ENCODE assay signal across 19 cellular contexts in the genomic region with DNA sequence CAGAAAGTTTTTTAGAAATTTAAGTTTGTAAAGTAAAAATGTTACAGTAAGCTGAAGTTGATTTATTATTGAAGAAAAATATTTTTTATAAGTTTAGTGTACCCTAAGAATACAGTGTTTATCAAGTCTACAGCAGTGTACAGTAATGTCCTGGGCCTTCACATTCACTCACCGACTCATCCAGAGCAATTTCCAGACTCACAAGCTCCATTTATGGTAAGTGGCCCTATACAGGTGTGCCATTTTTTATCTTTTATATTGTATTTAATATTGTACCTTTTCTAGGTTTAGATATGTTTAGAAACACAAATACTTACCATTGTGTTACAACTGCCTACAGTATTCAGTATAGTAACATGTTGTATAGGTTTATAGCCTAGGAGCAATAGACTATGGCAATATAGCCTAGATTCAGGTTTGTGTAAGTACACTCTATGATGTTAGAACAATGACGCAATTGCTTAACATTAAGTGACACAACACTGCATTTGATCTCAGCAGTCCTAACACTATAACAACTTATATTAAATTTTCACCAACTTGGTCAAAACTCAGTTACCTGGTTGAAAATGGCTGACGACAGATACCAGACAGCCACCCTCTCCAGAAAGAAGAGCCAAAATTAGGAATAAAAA. TPM values are rescaled to one million over a fixed set of nuclear protein-coding genes. Genes with fewer than 3 reads are reported as not detected.
DNase-seq lines count a peak whose midpoint lies in the region; ATAC-seq and TF ChIP-seq lines count a peak whose summit lies in the region.
"Had no signal": no experiment of that assay in that cellular context is flagged by ENCODE, and none has a peak within 500 bp of the region (broad histone marks: within the 10 kb centered on the region; RNA-seq: fewer than 3 reads in every experiment).

No MANE protein-coding gene starts in this region.

- peaks cover 35% of the 10 kb centered on the region for H3K4me1 ChIP-seq in BLaER1
- no peaks in the 10 kb centered on the region for H3K4me1 ChIP-seq in suprapubic skin
- H3K4me1 ChIP-seq: BE2C had no signal

- H3K4me3 ChIP-seq in BLaER1: peak overlapping the region; percentile 30; the same call in 1 of the 2 replicates
- no peak overlapping the region for H3K4me3 ChIP-seq in suprapubic skin
- H3K4me3 ChIP-seq: PC-9 had no signal

- H3K9me3 ChIP-seq in BLaER1: peaks cover 64% of the 10 kb centered on the region
- peaks cover 20% of the 10 kb centered on the region for H3K9me3 ChIP-seq in suprapubic skin
- H3K9me3 ChIP-seq: BE2C had no signal

- H3K27me3 ChIP-seq in BLaER1 (no peaks in the 10 kb centered on the region), suprapubic skin (no peaks in the 10 kb centered on the region)
- H3K27me3 ChIP-seq: BE2C had no signal

- TF ChIP-seq EP300 in suprapubic skin (IDR thresholded peaks at IDR 0.05): no peak

- ATAC-seq in left colon: peak; percentile 79
- no peak for ATAC-seq in HG03469 (IDR thresholded peaks at IDR 0.05; ENCODE audit: unreplicated experiment)
- ATAC-seq: CD8-positive, alpha-beta T cell had no signal

- no peaks in the 10 kb centered on the region for H3K4me1 Mint-ChIP-seq in endothelial cell (ENCODE audit: unreplicated experiment)

- H3K9ac ChIP-seq in BLaER1: no peak overlapping the region

- no peak overlapping the region for H3K27ac Mint-ChIP-seq in endothelial cell (ENCODE audit: unreplicated experiment)
- H3K27ac Mint-ChIP-seq: CD8-positive, alpha-beta T cell had no signal

- TF ChIP-seq CTCF in endothelial cell (IDR thresholded peaks at IDR 0.05; ENCODE audit: unreplicated experiment): no peak
- no peak for TF ChIP-seq CTCF in GM13977 (IDR thresholded peaks at IDR 0.05; ENCODE audit: extremely low read depth, insufficient read depth, missing control alignments)
- TF ChIP-seq CTCF in suprapubic skin (IDR thresholded peaks at IDR 0.05): no peak

- no peaks in the 10 kb centered on the region for H4K20me1 ChIP-seq in BLaER1

- H3K27ac ChIP-seq in BLaER1 (peak overlapping the region; percentile 44; the same call in 1 of the 2 replicates), suprapubic skin (no peak overlapping the region)
- H3K27ac ChIP-seq: PC-9, RWPE1 had no signal

- WGBS in suprapubic skin: 87% methylated on average over 3 of the region's 3 CpGs

- H3K36me3 Mint-ChIP-seq in endothelial cell (ENCODE audit: low read depth, unreplicated experiment): peaks cover 27% of the 10 kb centered on the region

- H3K4me2 ChIP-seq in BLaER1: peak overlapping the region; percentile 72
- H3K4me2 ChIP-seq: PC-9 had no signal

- in situ Hi-C loops in GM13977 (cut with MboI; ENCODE audit: low pct_unique_long_range_greater_than_20kb, low sequenced_read_pairs, unreplicated experiment): no loop called here

- H3K27me3 Mint-ChIP-seq in endothelial cell (ENCODE audit: unreplicated experiment): no peaks in the 10 kb centered on the region
- H3K27me3 Mint-ChIP-seq: IgD-negative memory B cell had no signal

- peak; percentile 47 for DNase-seq in HT1080 (ENCODE audit: low read depth)
- DNase-seq in endothelial cell (ENCODE audit: low spot score): no peak
- DNase-seq in left colon: no peak
- no peak for DNase-seq in GM13977 (ENCODE audit: low spot score)
- no peak for DNase-seq in suprapubic skin (ENCODE audit: low spot score in 2 of 2)
- no peak for DNase-seq in SW480 (ENCODE audit: low spot score)
- DNase-seq: BE2C; Calu3; CD8-positive, alpha-beta T cell; EL; NCI-H1436 treated with DMSO at 0.1 percent for 48 hours; NCI-H2029; NCI-H345; NCI-H526; PC-9 had no signal

- H3K36me3 ChIP-seq in BLaER1 (peaks cover 50% of the 10 kb centered on the region), suprapubic skin (peaks cover 3% of the 10 kb centered on the region)
- H3K36me3 ChIP-seq: BE2C had no signal

- peak overlapping the region; percentile 27 for H3K4me3 Mint-ChIP-seq in endothelial cell (ENCODE audit: unreplicated experiment)
- H3K4me3 Mint-ChIP-seq: CD8-positive, alpha-beta T cell; IgD-negative memory B cell had no signal

- no peak for TF ChIP-seq POLR2A in suprapubic skin (IDR thresholded peaks at IDR 0.05)

- intact Hi-C loops in left colon (cut with DNase I, micrococcal nuclease): no loop called here

- H3K9me3 Mint-ChIP-seq in endothelial cell (ENCODE audit: unreplicated experiment): peaks cover 5% of the 10 kb centered on the region

RNA-seq across cellular contexts. Expression of gene HIBADH, which starts 45.7 kb away (rescaled TPM):
- 33.4 and 36.8 TPM in 2 replicates for total RNA-seq in HT1080 (2014; rRNA removed; shearing (Covaris generic))
- 84.0 and 91.1 TPM in 2 replicates for polyA plus RNA-seq in HT1080 (2015; cell fraction: cytosol; rRNA removed)
- polyA plus RNA-seq in HT1080 (2015; cell fraction: nucleus; rRNA removed): 46.9 and 48.2 TPM in 2 replicates
- total RNA-seq in endothelial cell (ENCODE audit: unreplicated experiment) (15.4 TPM), left colon (10 to 100 TPM; 25.4 to 38.6 TPM), suprapubic skin (10 to 100 TPM; 27.9 to 35.2 (median 30.2) TPM)
